ENCODE assay signal across 10 cellular contexts in the genomic region with DNA sequence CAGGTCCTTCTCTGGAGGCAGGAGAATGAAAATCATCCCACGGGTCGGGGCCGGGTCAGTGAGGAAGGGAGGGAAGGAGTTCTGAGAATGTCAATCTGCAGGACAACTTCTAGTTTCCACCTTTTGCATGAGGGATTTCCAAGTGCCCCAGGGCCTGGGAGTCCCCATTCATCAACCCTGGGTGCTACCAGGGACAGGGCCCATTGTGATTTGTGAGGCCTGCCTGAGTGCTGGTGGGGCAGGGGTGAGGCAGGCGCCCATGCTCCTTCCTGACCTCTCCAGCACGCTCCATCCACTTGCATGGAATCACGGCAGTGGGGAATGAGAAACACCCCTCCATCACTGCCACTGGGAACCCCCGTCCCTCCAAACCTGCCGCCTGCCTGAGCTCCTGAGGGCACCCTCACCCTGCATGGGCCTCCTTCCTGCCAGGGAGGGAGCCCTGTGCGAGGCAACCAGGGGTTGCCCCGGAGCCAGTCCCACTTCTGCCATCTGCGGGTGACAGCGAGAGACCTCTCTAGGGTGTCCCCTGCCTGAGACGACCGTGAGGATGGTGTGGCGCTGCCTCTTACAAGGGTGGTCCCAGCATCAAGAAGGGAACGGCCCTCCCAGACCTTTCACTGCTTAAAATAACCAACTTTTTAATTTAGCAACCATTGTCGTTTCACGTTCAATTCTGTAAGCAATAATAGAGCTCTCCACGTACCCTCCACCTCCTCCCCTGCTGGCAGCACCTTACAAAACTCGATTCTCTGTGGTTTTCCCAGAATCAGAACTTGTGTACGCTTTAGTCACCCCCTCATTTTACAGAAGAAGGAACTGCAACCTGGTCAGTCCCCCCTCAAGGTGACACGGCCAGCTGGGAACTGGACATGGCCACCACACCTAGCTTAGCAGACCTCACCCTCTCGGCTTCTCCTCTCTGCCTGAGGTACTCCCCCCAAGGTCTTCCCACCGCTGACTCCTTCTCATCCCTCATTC. TPM values are rescaled to one million over a fixed set of nuclear protein-coding genes. Genes with fewer than 3 reads are reported as not detected.
DNase-seq lines count a peak whose midpoint lies in the region; ATAC-seq, FAIRE-seq and TF ChIP-seq lines count a peak whose summit lies in the region.
"Had no signal": no experiment of that assay in that cellular context is flagged by ENCODE, and none has a peak within 500 bp of the region (broad histone marks: within the 10 kb centered on the region; RNA-seq: fewer than 3 reads in every experiment).

No MANE protein-coding gene starts in this region.

- H3K4me3 ChIP-seq in Panc1 (ENCODE audit: low read depth in 2 of 2, low read length in 2 of 2) (no peak overlapping the region), H1 (ENCODE audit: extremely low read depth in 1 of 4, insufficient read depth in 2 of 4, low read depth in 3 of 4, low read length in 4 of 4) (no peak overlapping the region)
- H3K4me3 ChIP-seq: colonic mucosa had no signal

- H3K9me3 Mint-ChIP-seq in osteocyte (ENCODE audit: unreplicated experiment): no peaks in the 10 kb centered on the region

- H4K8ac ChIP-seq in H1 (ENCODE audit: extremely low read depth, insufficient read depth, low read length): no peak overlapping the region

- no peak overlapping the region for H3K9ac ChIP-seq in H1 (replicated peaks in 1 of 4; ENCODE audit: extremely low read depth in 1 of 4, low read depth in 3 of 4, low read length in 3 of 4)

- H2BK20ac ChIP-seq in H1 (ENCODE audit: low read length): no peak overlapping the region

- H2BK12ac ChIP-seq in H1 (ENCODE audit: low read depth, low read length): peak overlapping the region; percentile 65

- H3K14ac ChIP-seq in H1 (ENCODE audit: insufficient read length): no peak overlapping the region

- peaks cover 29% of the 10 kb centered on the region for H3K79me1 ChIP-seq in H1 (ENCODE audit: low read depth, low read length)

- H3K18ac ChIP-seq in H1 (ENCODE audit: extremely low read depth, low read length): no peak overlapping the region

- no peak overlapping the region for H3K4me3 Mint-ChIP-seq in osteocyte (ENCODE audit: unreplicated experiment)

- H3K4ac ChIP-seq in H1 (replicated peaks; ENCODE audit: insufficient read length, low read depth, low read length): no peak overlapping the region

- H3K79me2 ChIP-seq in H1 (ENCODE audit: control insufficient read depth in 1 of 2, insufficient read depth in 2 of 2, low read length in 2 of 2): peaks cover 4 to 71% of the 10 kb centered on the region in 2 experiments; a peak in 3 of 4 replicates

- no peak for TF ChIP-seq RAD21 in H1 (IDR thresholded peaks at IDR 0.05 in 1 of 2, conservative IDR thresholded peaks at IDR 0.05 in 1 of 2; ENCODE audit: low read depth in 2 of 2, low read length in 2 of 2)

- H3K4me2 ChIP-seq in H1 (ENCODE audit: insufficient read depth in 1 of 2, low read depth in 2 of 2, low read length in 2 of 2): no peak overlapping the region

- H2BK5ac ChIP-seq in H1 (ENCODE audit: low read depth, low read length): no peak overlapping the region

- TF ChIP-seq EP300 in H1 (IDR thresholded peaks at IDR 0.05; ENCODE audit: borderline replicate concordance in 1 of 2, low read depth in 2 of 2, low read length in 2 of 2): no peak

- peaks cover 3% of the 10 kb centered on the region for H3K36me3 Mint-ChIP-seq in osteocyte (ENCODE audit: unreplicated experiment)

- H3K9me3 ChIP-seq in Panc1 (ENCODE audit: control insufficient read depth, insufficient read depth, low read depth, low read length): no peaks in the 10 kb centered on the region
- no peaks in the 10 kb centered on the region for H3K9me3 ChIP-seq in H1 (ENCODE audit: insufficient read depth in 2 of 2, low read depth in 1 of 2, low read length in 1 of 2)
- H3K9me3 ChIP-seq: colonic mucosa had no signal

- in situ Hi-C loops in Panc1 (cut with HindIII; ENCODE audit: low pct_unique_long_range_greater_than_20kb, low sequenced_read_pairs): no loop called here

- no peaks in the 10 kb centered on the region for H3K27me3 ChIP-seq in Panc1 (ENCODE audit: control insufficient read depth, insufficient read depth, low read length)
- no peaks in the 10 kb centered on the region for H3K27me3 ChIP-seq in H1 (replicated peaks in 1 of 4; ENCODE audit: control insufficient read depth in 3 of 4, extremely low read depth in 1 of 4, insufficient read depth in 3 of 4, low read length in 3 of 4)
- H3K27me3 ChIP-seq: colonic mucosa had no signal

- BruUV-seq in Panc1 (replicated peaks; lab: Mats Ljungman, UMichigan): no TSS peak

- H3K4me1 ChIP-seq in Panc1 (ENCODE audit: control insufficient read depth, insufficient read depth, low read length): peaks cover 56% of the 10 kb centered on the region
- peaks cover 17 to 57% (median 25%) of the 10 kb centered on the region in 4 experiments for H3K4me1 ChIP-seq in H1 (replicated peaks in 1 of 4; ENCODE audit: control insufficient read depth in 3 of 4, insufficient read depth in 4 of 4, low read length in 3 of 4)

- H3K36me3 ChIP-seq in Panc1 (ENCODE audit: control insufficient read depth, insufficient read depth, low read length) (no peaks in the 10 kb centered on the region), H1 (ENCODE audit: control insufficient read depth in 2 of 4, insufficient read depth in 4 of 4, low read length in 3 of 4) (no peaks in the 10 kb centered on the region)
- H3K36me3 ChIP-seq: colonic mucosa had no signal

- POLR2A ChIA-PET in Panc1 (lab: Charles Lee): interaction anchor here (0.6 kb wide), 2 partner anchors 17 to 703 kb away, joined by 4 to 5 read pairs; no protein-coding TSS in a partner anchor
- POLR2A ChIA-PET in H1 (lab: Charles Lee; ENCODE audit: partially characterized antibody): interaction anchor here (1.9 kb wide), 1 partner anchor 10 kb away, joined by 4 read pairs; no protein-coding TSS in a partner anchor

- no peak overlapping the region for H4K91ac ChIP-seq in H1 (replicated peaks; ENCODE audit: insufficient read length, low read length)

- H4K20me1 ChIP-seq in H1 (replicated peaks in 1 of 2; ENCODE audit: control insufficient read depth in 1 of 2, insufficient read depth in 2 of 2, low read length in 2 of 2): peaks cover 13 to 21% of the 10 kb centered on the region in 2 experiments

- H3K23me2 ChIP-seq in H1 (ENCODE audit: low read depth, low read length): no peaks in the 10 kb centered on the region

- DNase-seq in Panc1 (ENCODE audit: low read depth, low spot score) (no peak), H1 (ENCODE audit: low read depth in 1 of 2, low spot score in 2 of 2) (no peak), osteocyte (ENCODE audit: extremely low spot score, unreplicated experiment) (no peak), SKM-1 (lab: John Stamatoyannopoulos, UW; ENCODE audit: unreplicated experiment) (no peak)
- DNase-seq: colonic mucosa, T1000 had no signal

- FAIRE-seq in H1 (lab: Jason Lieb, UNC): no peak

- H2AFZ ChIP-seq in H1 (ENCODE audit: low read length): no peak overlapping the region

- H3K27ac ChIP-seq in 22Rv1: peak overlapping the region; percentile 93
- H3K27ac ChIP-seq in Panc1 (ENCODE audit: low read length): no peak overlapping the region
- H3K27ac ChIP-seq in H1 (ENCODE audit: low read depth, low read length): no peak overlapping the region
- H3K27ac ChIP-seq: colonic mucosa had no signal

- ATAC-seq in Panc1: peak; percentile 41
- no peak for ATAC-seq in HG02678 (IDR thresholded peaks at IDR 0.05; ENCODE audit: unreplicated experiment)
- ATAC-seq in GM18858 (IDR thresholded peaks at IDR 0.05; ENCODE audit: unreplicated experiment): no peak

- WGBS in H1 (ENCODE audit: extremely low coverage in 1 of 2, insufficient coverage in 1 of 2, insufficient read length in 1 of 2, insufficient replicate concordance in 2 of 2, low coverage in 1 of 2, low lambda C conversion rate in 2 of 2, missing lambda C conversion rate in 1 of 2), 2 experiments: 89% methylated on average over 23 of the region's 24 CpGs; no CpG with 5 or more reads in 1 of the 2 experiments

- TF ChIP-seq CTCF in 22Rv1 (IDR thresholded peaks at IDR 0.05) (no peak), Panc1 (IDR thresholded peaks at IDR 0.05) (no peak), H1 (IDR thresholded peaks at IDR 0.05; ENCODE audit: control extremely low read depth in 1 of 3, insufficient read depth in 1 of 3, low read depth in 1 of 3, low read length in 3 of 3) (no peak), osteocyte (IDR thresholded peaks at IDR 0.05) (no peak)

- CTCF ChIA-PET in Panc1 (lab: Charles Lee): no interaction called here
- CTCF ChIA-PET in H1 (lab: Charles Lee; ENCODE audit: partially characterized antibody): interaction anchor here (1.4 to 5.0 kb wide), 6 partner anchors 11 to 407 kb away, joined by 3 to 28 read pairs (median 10); no protein-coding TSS in a partner anchor

- H4K5ac ChIP-seq in H1 (ENCODE audit: insufficient read length, low read depth, low read length): no peak overlapping the region

- H2BK15ac ChIP-seq in H1 (ENCODE audit: low read length): no peak overlapping the region; the same call in 1 of the 2 replicates

- no peak overlapping the region for H2AK5ac ChIP-seq in H1 (ENCODE audit: low read depth, low read length)

- intact Hi-C loops in Panc1 (cut with micrococcal nuclease; ENCODE audit: unreplicated experiment): no loop called here

- peaks cover 10% of the 10 kb centered on the region for H3K4me1 Mint-ChIP-seq in osteocyte (ENCODE audit: unreplicated experiment)

- no peaks in the 10 kb centered on the region for H3K27me3 Mint-ChIP-seq in osteocyte (ENCODE audit: unreplicated experiment)

- no peak overlapping the region for H3K56ac ChIP-seq in H1 (replicated peaks; ENCODE audit: insufficient read length, low read depth, low read length)

- H2BK120ac ChIP-seq in H1 (replicated peaks; ENCODE audit: low read depth, low read length): no peak overlapping the region

- TF ChIP-seq POLR2A in GM19193 (IDR thresholded peaks at IDR 0.05; ENCODE audit: extremely low read depth, insufficient read depth, insufficient read length) (peak; percentile 34), H1 (IDR thresholded peaks at IDR 0.05; ENCODE audit: control extremely low read depth in 1 of 2, low read depth in 2 of 2, low read length in 2 of 2) (no peak)

- H3K23ac ChIP-seq in H1 (ENCODE audit: insufficient read length): no peak overlapping the region

- no peak overlapping the region for H3K27ac Mint-ChIP-seq in osteocyte (ENCODE audit: unreplicated experiment)

TF ChIP-seq in H1, 55 proteins besides CTCF, POLR2A, EP300 and RAD21 (continues in another document):
- no peak for TF ChIP-seq SAP30 (IDR thresholded peaks at IDR 0.05; ENCODE audit: insufficient read depth, insufficient replicate concordance, low read length)

RNA-seq across cellular contexts. Expression of a gene that starts 28.6 kb away (rescaled TPM):
- total RNA-seq in Panc1 (2021; ENCODE audit: unreplicated experiment) (89.8 TPM), osteocyte (24.1 and 28.2 TPM in 2 replicates)
- 103 TPM for polyA plus RNA-seq in Panc1 (2012; ENCODE audit: insufficient read length)
- total RNA-seq in H1 (2021; fragmentation: NEBNext Ultra II Directional; extraction: Animal tissue kit (Norgen Biotek cat#: 25700)): 20.0 and 20.5 TPM in 2 replicates
- polyA plus RNA-seq in H1 (2011; rRNA removed): 12.7 and 18.1 TPM in 2 replicates
- 10.3 TPM for polyA plus RNA-seq in H1 (2011; cell fraction: cytosol; rRNA removed)
- polyA plus RNA-seq in H1 (2011; cell fraction: nucleus; rRNA removed): 21.0 TPM
- 3.8 to 11.4 TPM (median 10.2 TPM) in 4 replicates for polyA plus RNA-seq in H1 (2012, experiment 1 of 2)
- 7.9 TPM for polyA plus RNA-seq in H1 (2012, experiment 2 of 2)
- 17.9 TPM for polyA plus RNA-seq in H1 (2013, experiment 1 of 2)
- polyA plus RNA-seq in H1 (2013, experiment 2 of 2): 19.1 TPM
- 5.6 and 6.0 TPM in 2 replicates for polyA minus RNA-seq in H1 (2011; rRNA and poly(A)+ RNA removed)
- polyA minus RNA-seq in H1 (2011; cell fraction: cytosol; rRNA and poly(A)+ RNA removed): 15.3 TPM
- 12.0 TPM for polyA minus RNA-seq in H1 (2011; cell fraction: nucleus; rRNA and poly(A)+ RNA removed)
